ENCODE assay signal across 21 cellular contexts in the genomic region with DNA sequence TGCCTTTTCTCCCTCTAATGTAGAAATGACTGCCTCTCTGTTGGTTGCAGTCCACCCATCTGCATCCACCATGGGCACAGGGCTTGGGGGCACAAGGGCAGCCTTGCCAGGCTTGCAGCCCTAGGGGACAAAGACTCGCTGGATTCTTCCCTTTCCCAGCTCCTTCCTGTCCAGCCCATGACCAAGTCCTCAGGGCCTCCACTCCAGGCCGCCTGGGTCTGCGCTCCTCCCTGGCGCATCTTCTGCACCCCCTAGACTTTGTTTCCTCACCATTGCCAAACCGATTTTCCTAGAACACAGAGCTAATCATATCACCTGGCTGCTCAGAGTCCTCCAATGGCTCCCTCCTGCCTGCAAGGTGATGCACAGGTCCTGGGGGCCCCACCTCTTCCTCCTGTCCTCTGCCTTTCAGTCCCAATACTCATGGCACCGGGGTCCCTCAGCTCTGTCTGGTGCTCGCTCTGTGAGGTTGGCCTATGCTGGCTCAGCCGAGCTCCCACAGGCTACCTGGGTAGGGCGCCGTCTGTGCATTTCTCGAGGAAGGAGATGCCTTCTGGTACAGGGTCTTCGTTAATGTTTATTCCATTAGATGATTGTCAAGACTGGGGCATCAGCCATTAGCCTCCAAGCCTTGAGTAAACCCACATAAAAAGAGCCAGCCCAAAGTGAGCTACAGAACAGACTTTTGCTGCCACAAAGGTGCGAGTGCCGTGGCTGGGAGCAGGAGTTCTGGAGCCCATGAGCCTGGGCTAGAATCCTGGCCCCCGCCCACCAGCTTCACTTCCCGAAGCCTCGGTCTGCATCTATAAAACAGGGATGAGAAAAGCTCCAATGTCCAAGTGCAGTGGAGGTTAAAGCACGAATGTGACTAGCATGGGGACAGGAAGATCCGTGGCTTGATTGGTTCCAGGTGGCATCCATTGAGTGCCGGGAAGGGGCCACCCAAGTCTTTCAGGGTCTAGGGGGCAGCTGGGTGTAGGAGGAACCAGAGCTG. TPM values are rescaled to one million over a fixed set of nuclear protein-coding genes. Genes with fewer than 3 reads are reported as not detected.
DNase-seq lines count a peak whose midpoint lies in the region; ATAC-seq, FAIRE-seq and TF ChIP-seq lines count a peak whose summit lies in the region.
"Had no signal": no experiment of that assay in that cellular context is flagged by ENCODE, and none has a peak within 500 bp of the region (broad histone marks: within the 10 kb centered on the region; RNA-seq: fewer than 3 reads in every experiment).

No MANE protein-coding gene starts in this region.

- BruUV-seq in HepG2 (replicated peaks; lab: Mats Ljungman, UMichigan) (no TSS peak), K562 (replicated peaks; lab: Mats Ljungman, UMichigan) (no TSS peak)

- H3K9me1 ChIP-seq in K562 (ENCODE audit: control insufficient read depth, insufficient read depth, low read length): no peaks in the 10 kb centered on the region

- H3K9ac ChIP-seq in HepG2 (ENCODE audit: insufficient read depth, low read depth, low read length) (no peak overlapping the region), K562 (ENCODE audit: insufficient read depth in 1 of 2, low read depth in 2 of 2, low read length in 2 of 2) (no peak overlapping the region), neural progenitor cell (no peak overlapping the region)
- H3K9ac ChIP-seq: KMS-11 had no signal

- TF ChIP-seq RAD21 in HepG2 (CRISPR knock-in tag; IDR thresholded peaks at IDR 0.05) (no peak), K562 (CRISPR knock-in tag; conservative IDR thresholded peaks at IDR 0.05 in 1 of 2, IDR thresholded peaks at IDR 0.05 in 1 of 2) (no peak)

- TF ChIP-seq POLR2A in HepG2 (IDR thresholded peaks at IDR 0.05; ENCODE audit: insufficient read depth in 1 of 2, low read depth in 2 of 2, low read length in 2 of 2): no peak; a peak in 1 of 4 replicates
- TF ChIP-seq POLR2A in right lobe of liver (IDR thresholded peaks at IDR 0.05): no peak
- no peak for TF ChIP-seq POLR2A in K562 (conservative IDR thresholded peaks at IDR 0.05)

- H3K27me3 Mint-ChIP-seq in osteocyte (ENCODE audit: unreplicated experiment) (no peaks in the 10 kb centered on the region), neural progenitor cell (ENCODE audit: insufficient read depth, low read depth) (peaks cover 5% of the 10 kb centered on the region)
- H3K27me3 Mint-ChIP-seq in naive thymus-derived CD4-positive, alpha-beta T cell: no peaks in the 10 kb centered on the region

- H3K4me1 ChIP-seq in HepG2 (ENCODE audit: insufficient read depth, low read length) (no peaks in the 10 kb centered on the region), right lobe of liver (no peaks in the 10 kb centered on the region), K562 (replicated peaks in 1 of 2; ENCODE audit: control insufficient read depth in 2 of 2, insufficient read depth in 2 of 2, low read length in 2 of 2) (peaks cover 0 to 11% of the 10 kb centered on the region in 2 experiments; a peak in 2 of 5 replicates), neural progenitor cell (peaks cover 8% of the 10 kb centered on the region)
- peaks cover 0 to 5% of the 10 kb centered on the region in 2 donors for H3K4me1 ChIP-seq in naive thymus-derived CD4-positive, alpha-beta T cell (ENCODE audit: control insufficient read depth in 2 of 2, insufficient read depth in 2 of 2, low read length in 2 of 2)

- H3K36me3 Mint-ChIP-seq in osteocyte (ENCODE audit: unreplicated experiment) (peaks cover 15% of the 10 kb centered on the region), neural progenitor cell (peaks cover 33% of the 10 kb centered on the region)
- H3K36me3 Mint-ChIP-seq in naive thymus-derived CD4-positive, alpha-beta T cell: peaks cover 0 to 10% (median 0%) of the 10 kb centered on the region in 5 donors

- H3K27me3 ChIP-seq in HepG2 (ENCODE audit: control insufficient read depth in 1 of 2, insufficient read depth in 2 of 2, low read length in 2 of 2): no peaks in the 10 kb centered on the region
- H3K27me3 ChIP-seq in right lobe of liver: no peaks in the 10 kb centered on the region
- H3K27me3 ChIP-seq in K562 (ENCODE audit: control insufficient read depth in 2 of 2, insufficient read depth in 2 of 2, low read length in 2 of 2): no peaks in the 10 kb centered on the region
- H3K27me3 ChIP-seq in neural progenitor cell: no peaks in the 10 kb centered on the region
- no peaks in the 10 kb centered on the region for H3K27me3 ChIP-seq in naive thymus-derived CD4-positive, alpha-beta T cell (ENCODE audit: control insufficient read depth in 2 of 2, insufficient read depth in 2 of 2, low read length in 2 of 2)

- no peak for ATAC-seq in HepG2
- no peak for ATAC-seq in right lobe of liver
- no peak for ATAC-seq in K562
- ATAC-seq in naive thymus-derived CD4-positive, alpha-beta T cell: no peak
- no peak for ATAC-seq in HG03196 (IDR thresholded peaks at IDR 0.05; ENCODE audit: unreplicated experiment)

- CTCF ChIA-PET in HepG2 (lab: Yijun Ruan, JAX; ENCODE audit: low intra/inter-chr PET ratio, low total read pairs): no interaction called here
- CTCF ChIA-PET in K562 (lab: Yijun Ruan, JAX; ENCODE audit: low intra/inter-chr PET ratio): no interaction called here
- CTCF ChIA-PET in naive thymus-derived CD4-positive, alpha-beta T cell (lab: Charles Lee): interaction anchor here (0.8 to 1.3 kb wide), 2 partner anchors 10 to 456 kb away, joined by 3 to 4 read pairs; no protein-coding TSS in a partner anchor

- peaks cover 20% of the 10 kb centered on the region for H3F3A ChIP-seq in neural progenitor cell (ENCODE audit: low read depth)

- H3K4me3 ChIP-seq in HepG2 (replicated peaks in 1 of 3; ENCODE audit: insufficient read depth in 1 of 3, low read depth in 2 of 3, low read length in 3 of 3) (no peak overlapping the region), right lobe of liver (no peak overlapping the region), K562 (no peak overlapping the region), neural progenitor cell (no peak overlapping the region)
- H3K4me3 ChIP-seq in naive thymus-derived CD4-positive, alpha-beta T cell (ENCODE audit: low read length): no peak overlapping the region

- no peak for FAIRE-seq in HepG2 (lab: Jason Lieb, UNC)
- no peak for FAIRE-seq in K562 (lab: Jason Lieb, UNC)
- FAIRE-seq: H1 had no signal

- POLR2A ChIA-PET in HepG2 (lab: Yijun Ruan, JAX): no interaction called here
- POLR2A ChIA-PET in K562 (lab: Yijun Ruan, JAX): interaction anchor here (0.6 to 1.1 kb wide), 2 partner anchors 12 to 366 kb away, joined by 3 read pairs; no protein-coding TSS in a partner anchor
- POLR2A ChIA-PET in naive thymus-derived CD4-positive, alpha-beta T cell (lab: Charles Lee): no interaction called here

- H3K27ac ChIP-seq in HepG2 (ENCODE audit: extremely low read length, insufficient read depth, low read length) (no peak overlapping the region), right lobe of liver (no peak overlapping the region), K562 (ENCODE audit: extremely low read depth, low read depth, low read length) (no peak overlapping the region), neural progenitor cell (no peak overlapping the region)
- H3K27ac ChIP-seq in naive thymus-derived CD4-positive, alpha-beta T cell (ENCODE audit: low read depth, low read length): no peak overlapping the region
- H3K27ac ChIP-seq: C4-2B, KMS-11 had no signal

- H3K79me2 ChIP-seq in HepG2 (ENCODE audit: insufficient read depth, low read length) (no peaks in the 10 kb centered on the region), K562 (ENCODE audit: control insufficient read depth, insufficient read depth, low read length) (no peaks in the 10 kb centered on the region), neural progenitor cell (ENCODE audit: low read depth) (no peaks in the 10 kb centered on the region)

- in situ Hi-C loops in HepG2 (cut with HindIII; ENCODE audit: extremely low pct_ligation_motif_present, low pct_unique_long_range_greater_than_20kb): loop anchor here (10.0 to 25.0 kb wide), 2 partner anchors 238 to 711 kb away; no protein-coding TSS in a partner anchor
- in situ Hi-C loops in K562 (cut with MboI): loop anchor here (10.0 kb wide), 1 partner anchor 738 kb away; no protein-coding TSS in a partner anchor

- H3K9me3 Mint-ChIP-seq in osteocyte (ENCODE audit: unreplicated experiment): no peaks in the 10 kb centered on the region
- no peaks in the 10 kb centered on the region for H3K9me3 Mint-ChIP-seq in neural progenitor cell
- H3K9me3 Mint-ChIP-seq in naive thymus-derived CD4-positive, alpha-beta T cell: peaks cover 0 to 3% (median 0%) of the 10 kb centered on the region in 11 donors
- H3K9me3 Mint-ChIP-seq: HFFc6 had no signal

- no peaks in the 10 kb centered on the region for H3K9me3 ChIP-seq in HepG2 (ENCODE audit: low read length)
- H3K9me3 ChIP-seq in right lobe of liver: no peaks in the 10 kb centered on the region
- no peaks in the 10 kb centered on the region for H3K9me3 ChIP-seq in K562 (replicated peaks; ENCODE audit: control insufficient read depth, insufficient read depth, low read depth, low read length)
- H3K9me3 ChIP-seq in neural progenitor cell (ENCODE audit: low read depth): no peaks in the 10 kb centered on the region
- no peaks in the 10 kb centered on the region for H3K9me3 ChIP-seq in naive thymus-derived CD4-positive, alpha-beta T cell (ENCODE audit: control insufficient read depth in 2 of 3, low read length in 3 of 3)

- no peak overlapping the region for H2AFZ ChIP-seq in HepG2 (ENCODE audit: low read length)
- no peak overlapping the region for H2AFZ ChIP-seq in K562 (ENCODE audit: low read depth, low read length)
- no peak overlapping the region for H2AFZ ChIP-seq in neural progenitor cell (replicated peaks)

- H3K27ac Mint-ChIP-seq in osteocyte (ENCODE audit: unreplicated experiment) (peak overlapping the region; percentile 16), neural progenitor cell (no peak overlapping the region)
- peak overlapping the region in 4 of 9 donors; percentile 61 to 77 (median 72) for H3K27ac Mint-ChIP-seq in naive thymus-derived CD4-positive, alpha-beta T cell
- H3K27ac Mint-ChIP-seq: HFFc6 had no signal

- WGBS in HepG2 (ENCODE audit: low lambda C conversion rate): 93% methylated on average over 20 of the region's 20 CpGs
- 73% methylated on average over 6 of the region's 20 CpGs for WGBS in right lobe of liver (ENCODE audit: insufficient coverage, low coverage, low lambda C conversion rate, missing lambda C conversion rate)
- WGBS in K562 (ENCODE audit: insufficient coverage, low coverage, missing lambda C conversion rate): 68% methylated on average over 20 of the region's 20 CpGs

- H3K4me1 Mint-ChIP-seq in osteocyte (ENCODE audit: unreplicated experiment): peaks cover 18% of the 10 kb centered on the region
- peaks cover 23% of the 10 kb centered on the region for H3K4me1 Mint-ChIP-seq in neural progenitor cell
- peaks cover 3 to 27% (median 15%) of the 10 kb centered on the region in 7 donors for H3K4me1 Mint-ChIP-seq in naive thymus-derived CD4-positive, alpha-beta T cell

- DNase-seq in HepG2 (ENCODE audit: low spot score) (no peak), right lobe of liver (no peak), K562 (ENCODE audit: extremely low read depth in 1 of 4, low spot score in 3 of 4) (no peak), osteocyte (ENCODE audit: extremely low spot score, unreplicated experiment) (no peak), neural progenitor cell (ENCODE audit: low spot score) (no peak)
- no peak for DNase-seq in naive thymus-derived CD4-positive, alpha-beta T cell
- DNase-seq: AML-193, DMS79 treated with DMSO at 0.1 percent for 48 hours, HFFc6, NCI-H1417, NCI-H187, NCI-H2107, NCI-H2227 treated with DMSO at 0.1 percent for 48 hours, NCI-H524, NCI-H82, OCI-M1, SIG-M5 had no signal

- TF ChIP-seq EP300 in HepG2 (IDR thresholded peaks at IDR 0.05; ENCODE audit: low read depth in 2 of 2, low read length in 2 of 2): no peak
- TF ChIP-seq EP300 in HepG2 (CRISPR knock-in tag; IDR thresholded peaks at IDR 0.05; ENCODE audit: borderline replicate concordance): no peak
- TF ChIP-seq EP300 in K562 (IDR thresholded peaks at IDR 0.05; ENCODE audit: low read length): no peak

- H3K4me2 ChIP-seq in HepG2 (ENCODE audit: low read depth, low read length) (no peak overlapping the region), K562 (ENCODE audit: insufficient read depth, low read length) (no peak overlapping the region), neural progenitor cell (no peak overlapping the region)
- H3K4me2 ChIP-seq: KMS-11 had no signal

- no peak for TF ChIP-seq CTCF in HepG2 (CRISPR knock-in tag; IDR thresholded peaks at IDR 0.05)
- TF ChIP-seq CTCF in right lobe of liver (IDR thresholded peaks at IDR 0.05): no peak
- no peak for TF ChIP-seq CTCF in K562 (IDR thresholded peaks at IDR 0.05 in 2 of 3, conservative IDR thresholded peaks at IDR 0.05 in 1 of 3; ENCODE audit: insufficient read depth in 2 of 3, low read depth in 1 of 3, low read length in 3 of 3)
- no peak for TF ChIP-seq CTCF in osteocyte (IDR thresholded peaks at IDR 0.05)
- no peak for TF ChIP-seq CTCF in neural progenitor cell (IDR thresholded peaks at IDR 0.05)

- H3K36me3 ChIP-seq in HepG2 (replicated peaks in 1 of 2; ENCODE audit: control insufficient read depth in 1 of 2, insufficient read depth in 2 of 2, low read length in 2 of 2): peaks cover 19 to 55% of the 10 kb centered on the region in 2 experiments; a peak in 4 of 5 replicates
- H3K36me3 ChIP-seq in right lobe of liver: peaks cover 0 to 30% (median 8%) of the 10 kb centered on the region in 4 donors
- H3K36me3 ChIP-seq in K562 (ENCODE audit: control insufficient read depth, insufficient read depth, low read length): peaks cover 19% of the 10 kb centered on the region
- no peaks in the 10 kb centered on the region for H3K36me3 ChIP-seq in neural progenitor cell
- H3K36me3 ChIP-seq in naive thymus-derived CD4-positive, alpha-beta T cell (ENCODE audit: control insufficient read depth in 2 of 3, insufficient read depth in 3 of 3, low read length in 3 of 3): peaks cover 0 to 23% (median 0%) of the 10 kb centered on the region in 3 experiments

- H3K4me3 Mint-ChIP-seq in osteocyte (ENCODE audit: unreplicated experiment) (no peak overlapping the region), neural progenitor cell (no peak overlapping the region)
- no peak overlapping the region for H3K4me3 Mint-ChIP-seq in naive thymus-derived CD4-positive, alpha-beta T cell
- H3K4me3 Mint-ChIP-seq: HFFc6 had no signal

- intact Hi-C loops in HepG2 (cut with micrococcal nuclease; ENCODE audit: unreplicated experiment): no loop called here
- intact Hi-C loops in right lobe of liver (cut with DNase I): loop anchor here in 1 of 2 donors (5.0 kb wide), 1 partner anchor 181 kb away; a partner anchor contains a TSS
- intact Hi-C loops in K562 (cut with micrococcal nuclease): no loop called here
- intact Hi-C loops in naive thymus-derived CD4-positive, alpha-beta T cell (cut with micrococcal nuclease): loop anchor here (5.0 to 10.0 kb wide), 4 partner anchors 81 to 711 kb away; no protein-coding TSS in a partner anchor

- H4K20me1 ChIP-seq in HepG2 (ENCODE audit: insufficient read depth, low read length): no peaks in the 10 kb centered on the region; the same call in 1 of the 2 replicates
- H4K20me1 ChIP-seq in K562 (replicated peaks; ENCODE audit: control insufficient read depth, insufficient read depth, low read length): no peaks in the 10 kb centered on the region; the same call in 1 of the 2 replicates
- H4K20me1 ChIP-seq in neural progenitor cell (ENCODE audit: low read depth): no peaks in the 10 kb centered on the region

RNA-seq across cellular contexts. Expression of a gene that starts 17.7 kb away (rescaled TPM):
- total RNA-seq in HepG2 (2016; rRNA removed; fragmentation: Illumina TruSeq; extraction: Trizol) (24.5 and 32.8 TPM in 2 replicates), right lobe of liver (10 to 100 TPM in 5 of 6 experiments, 1 to 10 TPM in 1; 9.4 to 15.4 (median 11.0) TPM), K562 (2014; rRNA removed) (123 and 126 TPM in 2 replicates), K562 (2014; rRNA removed; fragmentation: Illumina TruSeq; extraction: Trizol) (41.4 and 42.7 TPM in 2 replicates), K562 (2015; rRNA removed; fragmentation: Illumina TruSeq; extraction: Trizol) (52.0 and 56.4 TPM in 2 replicates), K562 (2021) (74.4 and 81.6 TPM in 2 replicates), osteocyte (20.4 and 22.0 TPM in 2 replicates), neural progenitor cell (ENCODE audit: low replicate concordance) (15.2 and 25.3 TPM in 2 replicates)
- 43.3 and 56.1 TPM in 2 replicates for total RNA-seq in HepG2 (2016; cell fraction: cytosol; rRNA removed; fragmentation: Illumina TruSeq; extraction: Trizol; ENCODE audit: low read depth)
- 26.0 and 30.5 TPM in 2 replicates for total RNA-seq in HepG2 (2016; cell fraction: insoluble cytoplasmic fraction; rRNA removed; fragmentation: Illumina TruSeq; extraction: Trizol)
- total RNA-seq in HepG2 (2016; cell fraction: membrane; rRNA removed; fragmentation: Illumina TruSeq; extraction: Trizol): 33.3 and 46.1 TPM in 2 replicates
- 22.5 and 24.0 TPM in 2 replicates for total RNA-seq in HepG2 (2016; cell fraction: nucleus; rRNA removed; fragmentation: Illumina TruSeq; extraction: Trizol)
- polyA plus RNA-seq in HepG2 (2011; rRNA removed) (28.5 and 32.8 TPM in 2 replicates), K562 (2011; rRNA removed) (62.2 and 64.5 TPM in 2 replicates), K562 (2014; fragmentation: Illumina TruSeq; extraction: Trizol) (29.0 and 49.1 TPM in 2 replicates), K562 (2014; fragmentation: Nextera tagmentation; extraction: Ambion mirVana) (10 to 100 TPM; 12.9 to 19.4 TPM), K562 (2014; rRNA removed) (165 and 185 TPM in 2 replicates)
- polyA plus RNA-seq in HepG2 (2011; cell fraction: cytosol; rRNA removed): 24.5 and 48.7 TPM in 2 replicates
- 39.7 and 47.3 TPM in 2 replicates for polyA plus RNA-seq in HepG2 (2011; cell fraction: nucleus; rRNA removed)
- polyA plus RNA-seq in HepG2 (2012): 24.7 TPM in 2 replicates
- 40.0 and 56.6 TPM in 2 replicates for polyA plus RNA-seq in HepG2 (2016; cell fraction: cytosol; fragmentation: Illumina TruSeq; extraction: Trizol; ENCODE audit: low read depth)
- 25.9 and 30.2 TPM in 2 replicates for polyA plus RNA-seq in HepG2 (2016; cell fraction: insoluble cytoplasmic fraction; fragmentation: Illumina TruSeq; extraction: Trizol; ENCODE audit: low read depth)
- polyA plus RNA-seq in HepG2 (2016; cell fraction: membrane; fragmentation: Illumina TruSeq; extraction: Trizol; ENCODE audit: low read depth): 27.5 and 37.6 TPM in 2 replicates
- 36.5 and 39.2 TPM in 2 replicates for polyA plus RNA-seq in HepG2 (2016; cell fraction: nucleus; fragmentation: Illumina TruSeq; extraction: Trizol; ENCODE audit: insufficient read depth, low read depth)
- 28.6 and 43.2 TPM in 2 replicates for polyA minus RNA-seq in HepG2 (2011; rRNA and poly(A)+ RNA removed; ENCODE audit: low replicate concordance)
- 12.1 and 14.2 TPM in 2 replicates for polyA minus RNA-seq in HepG2 (2011; cell fraction: cytosol; rRNA and poly(A)+ RNA removed)
- 23.0 and 28.2 TPM in 2 replicates for polyA minus RNA-seq in HepG2 (2011; cell fraction: nucleus; rRNA and poly(A)+ RNA removed)
- total RNA-seq in K562 (2011; cell fraction: chromatin; rRNA removed; ENCODE audit: low replicate concordance): 101 and 118 TPM in 2 replicates
- 85.9 and 99.7 TPM in 2 replicates for total RNA-seq in K562 (2011; cell fraction: nucleolus; rRNA removed)
- 97.7 and 105 TPM in 2 replicates for total RNA-seq in K562 (2011; cell fraction: nucleoplasm; rRNA removed)
- polyA plus RNA-seq in K562 (2011; cell fraction: cytosol; rRNA removed): 83.4 and 238 TPM in 2 replicates
- polyA plus RNA-seq in K562 (2011; cell fraction: nucleus; rRNA removed): 74.0 and 91.4 TPM in 2 replicates
- 79.5 and 80.8 TPM in 2 replicates for polyA plus RNA-seq in K562 (2012)
- 30.7 and 32.6 TPM in 2 replicates for polyA minus RNA-seq in K562 (2011; rRNA and poly(A)+ RNA removed)
- polyA minus RNA-seq in K562 (2011; cell fraction: cytosol; rRNA and poly(A)+ RNA removed): 14.1 and 15.7 TPM in 2 replicates
- 39.4 and 48.7 TPM in 2 replicates for polyA minus RNA-seq in K562 (2011; cell fraction: nucleus; rRNA and poly(A)+ RNA removed)
- 10 to 100 TPM; 15.6 to 45.0 (median 27.7) TPM for total RNA-seq in naive thymus-derived CD4-positive, alpha-beta T cell
- polyA plus RNA-seq in naive thymus-derived CD4-positive, alpha-beta T cell: 10 to 100 TPM; 53.8 to 81.7 TPM

RNA-seq across cellular contexts. Expression of a gene that starts 49.0 kb away (rescaled TPM):
- 9.3 and 10.3 TPM in 2 replicates for total RNA-seq in HepG2 (2016; rRNA removed; fragmentation: Illumina TruSeq; extraction: Trizol)
- total RNA-seq in HepG2 (2016; cell fraction: cytosol; rRNA removed; fragmentation: Illumina TruSeq; extraction: Trizol; ENCODE audit: low read depth): 4.4 and 4.7 TPM in 2 replicates
- total RNA-seq in HepG2 (2016; cell fraction: insoluble cytoplasmic fraction; rRNA removed; fragmentation: Illumina TruSeq; extraction: Trizol): 7.4 and 10.0 TPM in 2 replicates
- 7.0 TPM in 2 replicates for total RNA-seq in HepG2 (2016; cell fraction: membrane; rRNA removed; fragmentation: Illumina TruSeq; extraction: Trizol)
- 4.2 TPM in 2 replicates for total RNA-seq in HepG2 (2016; cell fraction: nucleus; rRNA removed; fragmentation: Illumina TruSeq; extraction: Trizol)
- polyA plus RNA-seq in HepG2 (2011; rRNA removed): 23.6 and 39.5 TPM in 2 replicates
- 33.6 and 35.1 TPM in 2 replicates for polyA plus RNA-seq in HepG2 (2011; cell fraction: cytosol; rRNA removed)
- polyA plus RNA-seq in HepG2 (2011; cell fraction: nucleus; rRNA removed): 20.7 and 31.9 TPM in 2 replicates
- polyA plus RNA-seq in HepG2 (2012): 18.7 and 50.4 TPM in 2 replicates
- polyA plus RNA-seq in HepG2 (2016; cell fraction: cytosol; fragmentation: Illumina TruSeq; extraction: Trizol; ENCODE audit: low read depth): 3.0 and 3.6 TPM in 2 replicates
- polyA plus RNA-seq in HepG2 (2016; cell fraction: insoluble cytoplasmic fraction; fragmentation: Illumina TruSeq; extraction: Trizol; ENCODE audit: low read depth): 8.6 and 11.7 TPM in 2 replicates
- polyA plus RNA-seq in HepG2 (2016; cell fraction: membrane; fragmentation: Illumina TruSeq; extraction: Trizol; ENCODE audit: low read depth): 4.9 and 7.1 TPM in 2 replicates
- 6.5 and 6.8 TPM in 2 replicates for polyA plus RNA-seq in HepG2 (2016; cell fraction: nucleus; fragmentation: Illumina TruSeq; extraction: Trizol; ENCODE audit: insufficient read depth, low read depth)
- 39.5 TPM in 1 of 2 replicates, not detected in the other for polyA minus RNA-seq in HepG2 (2011; rRNA and poly(A)+ RNA removed; ENCODE audit: low replicate concordance)
- 20.2 and 27.6 TPM in 2 replicates for polyA minus RNA-seq in HepG2 (2011; cell fraction: cytosol; rRNA and poly(A)+ RNA removed)
- polyA minus RNA-seq in HepG2 (2011; cell fraction: nucleus; rRNA and poly(A)+ RNA removed): 4.5 and 11.2 TPM in 2 replicates
- total RNA-seq in right lobe of liver: 1 to 10 TPM; 1.0 to 3.9 (median 2.5) TPM
- total RNA-seq in K562 (2011; cell fraction: chromatin; rRNA removed; ENCODE audit: low replicate concordance): 1.7 and 4.6 TPM in 2 replicates
- total RNA-seq in K562 (2011; cell fraction: nucleolus; rRNA removed): 5.0 and 6.5 TPM in 2 replicates
- total RNA-seq in K562 (2011; cell fraction: nucleoplasm; rRNA removed): 3.4 and 3.9 TPM in 2 replicates
- 6.4 and 7.3 TPM in 2 replicates for total RNA-seq in K562 (2014; rRNA removed)
- total RNA-seq in K562 (2014; rRNA removed; fragmentation: Illumina TruSeq; extraction: Trizol): 1.6 and 2.3 TPM in 2 replicates
- 3.3 and 3.8 TPM in 2 replicates for total RNA-seq in K562 (2015; rRNA removed; fragmentation: Illumina TruSeq; extraction: Trizol)
- total RNA-seq in K562 (2021): 5.1 and 5.8 TPM in 2 replicates
- 9.7 and 14.5 TPM in 2 replicates for polyA plus RNA-seq in K562 (2011; rRNA removed)
- polyA plus RNA-seq in K562 (2011; cell fraction: cytosol; rRNA removed): 18.8 and 24.4 TPM in 2 replicates
- polyA plus RNA-seq in K562 (2011; cell fraction: nucleus; rRNA removed): 5.8 and 7.2 TPM in 2 replicates
- 9.9 and 11.3 TPM in 2 replicates for polyA plus RNA-seq in K562 (2012)
- polyA plus RNA-seq in K562 (2014; fragmentation: Illumina TruSeq; extraction: Trizol): 4.6 and 9.1 TPM in 2 replicates
- polyA plus RNA-seq in K562 (2014; fragmentation: Nextera tagmentation; extraction: Ambion mirVana): under 1 TPM; 0.11 to 0.18 TPM
- 6.1 and 7.0 TPM in 2 replicates for polyA plus RNA-seq in K562 (2014; rRNA removed)
- polyA minus RNA-seq in K562 (2011; rRNA and poly(A)+ RNA removed): 5.1 and 6.2 TPM in 2 replicates
- 7.5 and 11.3 TPM in 2 replicates for polyA minus RNA-seq in K562 (2011; cell fraction: cytosol; rRNA and poly(A)+ RNA removed)
- polyA minus RNA-seq in K562 (2011; cell fraction: nucleus; rRNA and poly(A)+ RNA removed): 2.7 and 6.1 TPM in 2 replicates
- total RNA-seq in osteocyte: 61.7 and 67.2 TPM in 2 replicates
- 362 and 762 TPM in 2 replicates for total RNA-seq in neural progenitor cell (ENCODE audit: low replicate concordance)
- 1 to 10 TPM in 1 of 5 experiments, under 1 TPM in 2, not detected in 2; 0.27 to 1.6 (median 0.54) TPM for total RNA-seq in naive thymus-derived CD4-positive, alpha-beta T cell
- polyA plus RNA-seq in naive thymus-derived CD4-positive, alpha-beta T cell: under 1 TPM in 1 of 2 donors, not detected in 1; 0.18 TPM

Comparison
In these comparisons a context has a peak if more than half of its experiments do, and no peak if none do; other contexts are left out.
1. intact Hi-C loops: an anchor here in naive thymus-derived CD4-positive, alpha-beta T cell (5.0 to 10.0 kb wide); none called in HepG2 and K562.